2 cellular contexts compared by ENCODE assay signal in the genomic region with DNA sequence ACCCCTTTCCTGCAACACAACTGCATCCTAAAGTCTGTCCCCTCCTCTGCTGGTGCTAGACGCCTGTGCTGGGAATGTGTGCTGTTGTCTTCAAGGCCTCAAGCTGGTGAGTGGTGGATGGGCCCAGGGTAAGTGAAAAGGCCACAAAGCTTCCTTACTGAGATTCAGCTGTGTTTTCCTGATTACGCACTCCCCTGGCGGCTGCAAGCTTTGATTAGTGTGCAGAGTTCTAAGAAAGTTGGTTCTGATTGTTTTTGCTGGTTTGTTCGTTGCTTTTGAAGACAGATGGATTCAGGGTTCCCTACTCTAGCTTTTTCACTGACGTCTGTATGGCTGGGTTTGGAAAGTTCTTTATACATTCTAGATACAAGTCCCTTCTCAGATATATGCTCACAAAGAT.
TF ChIP-seq lines count a peak whose summit lies in the region.

No MANE protein-coding gene starts in this region.

TF ChIP-seq in GM23338, 12 proteins besides CTCF, POLR2A, EP300 and RAD21 (continues in another document):
- TF ChIP-seq JUNB (IDR thresholded peaks at IDR 0.05; ENCODE audit: unreplicated experiment) (no peak), REST (IDR thresholded peaks at IDR 0.05; ENCODE audit: unreplicated experiment) (no peak), ZNF114 (CRISPR knock-in tag; IDR thresholded peaks at IDR 0.05) (no peak), STAT1 (IDR thresholded peaks at IDR 0.05; ENCODE audit: unreplicated experiment) (no peak), EZH2phosphoT487 (IDR thresholded peaks at IDR 0.05; ENCODE audit: unreplicated experiment) (no peak), EZH2 (IDR thresholded peaks at IDR 0.05; ENCODE audit: low read depth, unreplicated experiment) (no peak), POLR2AphosphoS5 (IDR thresholded peaks at IDR 0.05; ENCODE audit: low read depth) (no peak), ZNF331 (CRISPR knock-in tag; IDR thresholded peaks at IDR 0.05; ENCODE audit: low read depth) (no peak)
- TF ChIP-seq, protein P1, sequence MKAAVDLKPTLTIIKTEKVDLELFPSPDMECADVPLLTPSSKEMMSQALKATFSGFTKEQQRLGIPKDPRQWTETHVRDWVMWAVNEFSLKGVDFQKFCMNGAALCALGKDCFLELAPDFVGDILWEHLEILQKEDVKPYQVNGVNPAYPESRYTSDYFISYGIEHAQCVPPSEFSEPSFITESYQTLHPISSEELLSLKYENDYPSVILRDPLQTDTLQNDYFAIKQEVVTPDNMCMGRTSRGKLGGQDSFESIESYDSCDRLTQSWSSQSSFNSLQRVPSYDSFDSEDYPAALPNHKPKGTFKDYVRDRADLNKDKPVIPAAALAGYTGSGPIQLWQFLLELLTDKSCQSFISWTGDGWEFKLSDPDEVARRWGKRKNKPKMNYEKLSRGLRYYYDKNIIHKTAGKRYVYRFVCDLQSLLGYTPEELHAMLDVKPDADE (IDR thresholded peaks at IDR 0.05) = no peak
- TF ChIP-seq, protein P2, sequence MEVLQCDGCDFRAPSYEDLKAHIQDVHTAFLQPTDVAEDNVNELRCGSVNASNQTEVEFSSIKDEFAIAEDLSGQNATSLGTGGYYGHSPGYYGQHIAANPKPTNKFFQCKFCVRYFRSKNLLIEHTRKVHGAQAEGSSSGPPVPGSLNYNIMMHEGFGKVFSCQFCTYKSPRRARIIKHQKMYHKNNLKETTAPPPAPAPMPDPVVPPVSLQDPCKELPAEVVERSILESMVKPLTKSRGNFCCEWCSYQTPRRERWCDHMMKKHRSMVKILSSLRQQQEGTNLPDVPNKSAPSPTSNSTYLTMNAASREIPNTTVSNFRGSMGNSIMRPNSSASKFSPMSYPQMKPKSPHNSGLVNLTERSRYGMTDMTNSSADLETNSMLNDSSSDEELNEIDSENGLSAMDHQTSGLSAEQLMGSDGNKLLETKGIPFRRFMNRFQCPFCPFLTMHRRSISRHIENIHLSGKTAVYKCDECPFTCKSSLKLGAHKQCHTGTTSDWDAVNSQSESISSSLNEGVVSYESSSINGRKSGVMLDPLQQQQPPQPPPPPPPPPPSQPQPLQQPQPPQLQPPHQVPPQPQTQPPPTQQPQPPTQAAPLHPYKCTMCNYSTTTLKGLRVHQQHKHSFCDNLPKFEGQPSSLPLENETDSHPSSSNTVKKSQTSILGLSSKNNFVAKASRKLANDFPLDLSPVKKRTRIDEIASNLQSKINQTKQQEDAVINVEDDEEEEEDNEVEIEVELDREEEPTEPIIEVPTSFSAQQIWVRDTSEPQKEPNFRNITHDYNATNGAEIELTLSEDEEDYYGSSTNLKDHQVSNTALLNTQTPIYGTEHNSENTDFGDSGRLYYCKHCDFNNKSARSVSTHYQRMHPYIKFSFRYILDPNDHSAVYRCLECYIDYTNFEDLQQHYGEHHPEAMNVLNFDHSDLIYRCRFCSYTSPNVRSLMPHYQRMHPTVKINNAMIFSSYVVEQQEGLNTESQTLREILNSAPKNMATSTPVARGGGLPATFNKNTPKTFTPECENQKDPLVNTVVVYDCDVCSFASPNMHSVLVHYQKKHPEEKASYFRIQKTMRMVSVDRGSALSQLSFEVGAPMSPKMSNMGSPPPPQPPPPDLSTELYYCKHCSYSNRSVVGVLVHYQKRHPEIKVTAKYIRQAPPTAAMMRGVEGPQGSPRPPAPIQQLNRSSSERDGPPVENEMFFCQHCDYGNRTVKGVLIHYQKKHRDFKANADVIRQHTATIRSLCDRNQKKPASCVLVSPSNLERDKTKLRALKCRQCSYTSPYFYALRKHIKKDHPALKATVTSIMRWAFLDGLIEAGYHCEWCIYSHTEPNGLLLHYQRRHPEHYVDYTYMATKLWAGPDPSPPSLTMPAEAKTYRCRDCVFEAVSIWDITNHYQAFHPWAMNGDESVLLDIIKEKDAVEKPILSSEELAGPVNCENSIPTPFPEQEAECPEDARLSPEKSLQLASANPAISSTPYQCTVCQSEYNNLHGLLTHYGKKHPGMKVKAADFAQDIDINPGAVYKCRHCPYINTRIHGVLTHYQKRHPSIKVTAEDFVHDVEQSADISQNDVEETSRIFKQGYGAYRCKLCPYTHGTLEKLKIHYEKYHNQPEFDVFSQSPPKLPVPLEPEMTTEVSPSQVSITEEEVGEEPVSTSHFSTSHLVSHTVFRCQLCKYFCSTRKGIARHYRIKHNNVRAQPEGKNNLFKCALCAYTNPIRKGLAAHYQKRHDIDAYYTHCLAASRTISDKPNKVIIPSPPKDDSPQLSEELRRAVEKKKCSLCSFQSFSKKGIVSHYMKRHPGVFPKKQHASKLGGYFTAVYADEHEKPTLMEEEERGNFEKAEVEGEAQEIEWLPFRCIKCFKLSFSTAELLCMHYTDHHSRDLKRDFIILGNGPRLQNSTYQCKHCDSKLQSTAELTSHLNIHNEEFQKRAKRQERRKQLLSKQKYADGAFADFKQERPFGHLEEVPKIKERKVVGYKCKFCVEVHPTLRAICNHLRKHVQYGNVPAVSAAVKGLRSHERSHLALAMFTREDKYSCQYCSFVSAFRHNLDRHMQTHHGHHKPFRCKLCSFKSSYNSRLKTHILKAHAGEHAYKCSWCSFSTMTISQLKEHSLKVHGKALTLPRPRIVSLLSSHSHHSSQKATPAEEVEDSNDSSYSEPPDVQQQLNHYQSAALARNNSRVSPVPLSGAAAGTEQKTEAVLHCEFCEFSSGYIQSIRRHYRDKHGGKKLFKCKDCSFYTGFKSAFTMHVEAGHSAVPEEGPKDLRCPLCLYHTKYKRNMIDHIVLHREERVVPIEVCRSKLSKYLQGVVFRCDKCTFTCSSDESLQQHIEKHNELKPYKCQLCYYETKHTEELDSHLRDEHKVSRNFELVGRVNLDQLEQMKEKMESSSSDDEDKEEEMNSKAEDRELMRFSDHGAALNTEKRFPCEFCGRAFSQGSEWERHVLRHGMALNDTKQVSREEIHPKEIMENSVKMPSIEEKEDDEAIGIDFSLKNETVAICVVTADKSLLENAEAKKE (CRISPR knock-in tag; IDR thresholded peaks at IDR 0.05) = no peak

TF ChIP-seq in K562, 482 proteins besides CTCF, POLR2A, EP300 and RAD21 (continues in another document):
- TF ChIP-seq MAX (CRISPR knock-in tag; IDR thresholded peaks at IDR 0.05) (no peak), HIVEP1 (CRISPR knock-in tag; IDR thresholded peaks at IDR 0.05) (no peak), ZZZ3 (IDR thresholded peaks at IDR 0.05) (no peak), FUS (optimal IDR thresholded peaks at IDR 0.05; ENCODE audit: low read depth, low read length) (no peak), C11orf30 (IDR thresholded peaks at IDR 0.05; ENCODE audit: low read depth) (no peak), CREB1 (IDR thresholded peaks at IDR 0.05) (no peak), CREB1 (CRISPR knock-in tag; IDR thresholded peaks at IDR 0.05) (no peak), DLX4 (CRISPR knock-in tag; IDR thresholded peaks at IDR 0.05) (no peak), NFATC3 (IDR thresholded peaks at IDR 0.05) (no peak), SP2 (IDR thresholded peaks at IDR 0.05; ENCODE audit: extremely low read depth, low read depth, low read length, poor library complexity, severe bottlenecking) (no peak), CBX8 (IDR thresholded peaks at IDR 0.05; ENCODE audit: borderline replicate concordance, extremely low read depth, low read depth, low read length, poor library complexity, severe bottlenecking) (no peak), TRIM28 (IDR thresholded peaks at IDR 0.05) (no peak), ZKSCAN1 (IDR thresholded peaks at IDR 0.05; ENCODE audit: low read depth, low read length) (no peak), NCOA4 (IDR thresholded peaks at IDR 0.05; ENCODE audit: partially characterized antibody) (no peak), ZSCAN29 (IDR thresholded peaks at IDR 0.05) (no peak), DMBX1 (CRISPR knock-in tag; IDR thresholded peaks at IDR 0.05; ENCODE audit: borderline replicate concordance) (no peak)
- TF ChIP-seq, protein P3, sequence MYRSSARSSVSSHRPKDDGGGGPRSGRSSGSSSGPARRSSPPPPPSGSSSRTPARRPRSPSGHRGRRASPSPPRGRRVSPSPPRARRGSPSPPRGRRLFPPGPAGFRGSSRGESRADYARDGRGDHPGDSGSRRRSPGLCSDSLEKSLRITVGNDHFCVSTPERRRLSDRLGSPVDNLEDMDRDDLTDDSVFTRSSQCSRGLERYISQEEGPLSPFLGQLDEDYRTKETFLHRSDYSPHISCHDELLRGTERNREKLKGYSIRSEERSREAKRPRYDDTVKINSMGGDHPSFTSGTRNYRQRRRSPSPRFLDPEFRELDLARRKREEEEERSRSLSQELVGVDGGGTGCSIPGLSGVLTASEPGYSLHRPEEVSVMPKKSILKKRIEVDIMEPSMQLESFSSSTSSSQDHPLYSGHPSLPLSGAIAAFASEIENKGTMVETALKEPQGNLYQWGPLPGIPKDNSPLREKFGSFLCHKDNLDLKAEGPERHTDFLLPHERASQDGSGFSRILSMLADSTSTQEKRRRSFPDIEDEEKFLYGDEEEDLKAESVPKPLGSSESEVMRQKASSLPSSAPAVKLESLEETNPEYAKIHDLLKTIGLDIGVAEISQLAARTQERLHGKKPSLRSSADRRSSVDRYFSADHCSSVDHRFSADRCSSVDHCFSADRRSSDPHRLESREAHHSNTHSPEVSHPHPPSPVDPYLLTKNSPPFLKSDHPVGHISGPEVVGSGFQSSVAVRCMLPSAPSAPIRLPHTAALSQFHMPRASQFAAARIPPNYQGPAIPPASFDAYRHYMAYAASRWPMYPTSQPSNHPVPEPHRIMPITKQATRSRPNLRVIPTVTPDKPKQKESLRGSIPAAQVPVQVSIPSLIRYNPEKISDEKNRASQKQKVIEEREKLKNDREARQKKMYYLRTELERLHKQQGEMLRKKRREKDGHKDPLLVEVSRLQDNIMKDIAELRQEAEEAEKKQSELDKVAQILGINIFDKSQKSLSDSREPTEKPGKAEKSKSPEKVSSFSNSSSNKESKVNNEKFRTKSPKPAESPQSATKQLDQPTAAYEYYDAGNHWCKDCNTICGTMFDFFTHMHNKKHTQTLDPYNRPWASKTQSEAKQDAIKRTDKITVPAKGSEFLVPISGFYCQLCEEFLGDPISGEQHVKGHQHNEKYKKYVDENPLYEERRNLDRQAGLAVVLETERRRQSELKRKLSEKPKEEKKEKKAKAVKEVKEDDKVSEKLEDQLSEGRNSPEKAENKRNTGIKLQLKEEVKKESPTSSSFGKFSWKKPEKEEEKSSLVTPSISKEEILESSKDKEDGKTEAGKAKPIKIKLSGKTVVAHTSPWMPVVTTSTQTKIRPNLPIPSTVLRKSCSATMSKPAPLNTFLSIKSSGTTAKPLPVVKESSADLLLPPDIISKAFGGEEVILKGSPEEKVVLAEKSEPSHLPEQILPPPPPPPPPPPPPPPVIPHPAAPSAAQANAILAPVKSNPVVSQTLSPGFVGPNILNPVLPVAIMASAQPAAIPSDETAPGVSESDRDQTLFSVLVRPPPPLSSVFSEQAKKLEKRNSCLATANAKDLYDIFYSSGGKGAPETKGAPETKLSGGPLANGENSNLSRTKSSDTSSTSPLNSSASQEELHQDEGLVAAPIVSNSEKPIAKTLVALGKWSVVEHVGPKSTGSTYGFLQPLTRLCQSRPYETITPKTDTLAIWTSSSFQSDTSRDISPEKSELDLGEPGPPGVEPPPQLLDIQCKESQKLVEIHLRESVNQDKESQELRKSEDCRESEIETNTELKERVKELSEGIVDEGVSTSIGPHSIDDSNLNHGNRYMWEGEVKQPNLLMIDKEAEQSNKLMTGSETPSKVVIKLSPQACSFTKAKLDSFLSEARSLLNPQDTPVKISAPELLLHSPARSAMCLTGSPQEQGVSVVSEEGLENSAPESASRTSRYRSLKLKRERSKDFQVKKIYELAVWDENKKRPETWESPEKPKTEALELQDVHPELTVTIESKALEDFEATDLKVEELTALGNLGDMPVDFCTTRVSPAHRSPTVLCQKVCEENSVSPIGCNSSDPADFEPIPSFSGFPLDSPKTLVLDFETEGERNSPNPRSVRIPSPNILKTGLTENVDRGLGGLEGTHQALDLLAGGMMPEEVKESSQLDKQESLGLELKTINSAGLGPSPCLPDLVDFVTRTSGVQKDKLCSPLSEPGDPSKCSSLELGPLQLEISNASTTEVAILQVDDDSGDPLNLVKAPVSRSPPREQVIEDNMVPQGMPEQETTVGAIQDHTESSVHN (IDR thresholded peaks at IDR 0.05; ENCODE audit: borderline replicate concordance in 1 of 2, low read depth in 1 of 2) = no peak
- TF ChIP-seq, protein P4, sequence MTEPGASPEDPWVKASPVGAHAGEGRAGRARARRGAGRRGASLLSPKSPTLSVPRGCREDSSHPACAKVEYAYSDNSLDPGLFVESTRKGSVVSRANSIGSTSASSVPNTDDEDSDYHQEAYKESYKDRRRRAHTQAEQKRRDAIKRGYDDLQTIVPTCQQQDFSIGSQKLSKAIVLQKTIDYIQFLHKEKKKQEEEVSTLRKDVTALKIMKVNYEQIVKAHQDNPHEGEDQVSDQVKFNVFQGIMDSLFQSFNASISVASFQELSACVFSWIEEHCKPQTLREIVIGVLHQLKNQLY (CRISPR knock-in tag; conservative IDR thresholded peaks at IDR 0.05) = no peak
- TF ChIP-seq, protein P5, sequence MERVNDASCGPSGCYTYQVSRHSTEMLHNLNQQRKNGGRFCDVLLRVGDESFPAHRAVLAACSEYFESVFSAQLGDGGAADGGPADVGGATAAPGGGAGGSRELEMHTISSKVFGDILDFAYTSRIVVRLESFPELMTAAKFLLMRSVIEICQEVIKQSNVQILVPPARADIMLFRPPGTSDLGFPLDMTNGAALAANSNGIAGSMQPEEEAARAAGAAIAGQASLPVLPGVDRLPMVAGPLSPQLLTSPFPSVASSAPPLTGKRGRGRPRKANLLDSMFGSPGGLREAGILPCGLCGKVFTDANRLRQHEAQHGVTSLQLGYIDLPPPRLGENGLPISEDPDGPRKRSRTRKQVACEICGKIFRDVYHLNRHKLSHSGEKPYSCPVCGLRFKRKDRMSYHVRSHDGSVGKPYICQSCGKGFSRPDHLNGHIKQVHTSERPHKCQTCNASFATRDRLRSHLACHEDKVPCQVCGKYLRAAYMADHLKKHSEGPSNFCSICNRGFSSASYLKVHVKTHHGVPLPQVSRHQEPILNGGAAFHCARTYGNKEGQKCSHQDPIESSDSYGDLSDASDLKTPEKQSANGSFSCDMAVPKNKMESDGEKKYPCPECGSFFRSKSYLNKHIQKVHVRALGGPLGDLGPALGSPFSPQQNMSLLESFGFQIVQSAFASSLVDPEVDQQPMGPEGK (CRISPR knock-in tag; IDR thresholded peaks at IDR 0.05; ENCODE audit: borderline replicate concordance) = no peak
- TF ChIP-seq, protein P6, sequence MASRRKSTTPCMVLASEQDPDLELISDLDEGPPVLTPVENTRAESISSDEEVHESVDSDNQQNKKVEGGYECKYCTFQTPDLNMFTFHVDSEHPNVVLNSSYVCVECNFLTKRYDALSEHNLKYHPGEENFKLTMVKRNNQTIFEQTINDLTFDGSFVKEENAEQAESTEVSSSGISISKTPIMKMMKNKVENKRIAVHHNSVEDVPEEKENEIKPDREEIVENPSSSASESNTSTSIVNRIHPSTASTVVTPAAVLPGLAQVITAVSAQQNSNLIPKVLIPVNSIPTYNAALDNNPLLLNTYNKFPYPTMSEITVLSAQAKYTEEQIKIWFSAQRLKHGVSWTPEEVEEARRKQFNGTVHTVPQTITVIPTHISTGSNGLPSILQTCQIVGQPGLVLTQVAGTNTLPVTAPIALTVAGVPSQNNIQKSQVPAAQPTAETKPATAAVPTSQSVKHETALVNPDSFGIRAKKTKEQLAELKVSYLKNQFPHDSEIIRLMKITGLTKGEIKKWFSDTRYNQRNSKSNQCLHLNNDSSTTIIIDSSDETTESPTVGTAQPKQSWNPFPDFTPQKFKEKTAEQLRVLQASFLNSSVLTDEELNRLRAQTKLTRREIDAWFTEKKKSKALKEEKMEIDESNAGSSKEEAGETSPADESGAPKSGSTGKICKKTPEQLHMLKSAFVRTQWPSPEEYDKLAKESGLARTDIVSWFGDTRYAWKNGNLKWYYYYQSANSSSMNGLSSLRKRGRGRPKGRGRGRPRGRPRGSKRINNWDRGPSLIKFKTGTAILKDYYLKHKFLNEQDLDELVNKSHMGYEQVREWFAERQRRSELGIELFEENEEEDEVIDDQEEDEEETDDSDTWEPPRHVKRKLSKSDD (conservative IDR thresholded peaks at IDR 0.05; ENCODE audit: low read length) = no peak
